In the genomic region with DNA sequence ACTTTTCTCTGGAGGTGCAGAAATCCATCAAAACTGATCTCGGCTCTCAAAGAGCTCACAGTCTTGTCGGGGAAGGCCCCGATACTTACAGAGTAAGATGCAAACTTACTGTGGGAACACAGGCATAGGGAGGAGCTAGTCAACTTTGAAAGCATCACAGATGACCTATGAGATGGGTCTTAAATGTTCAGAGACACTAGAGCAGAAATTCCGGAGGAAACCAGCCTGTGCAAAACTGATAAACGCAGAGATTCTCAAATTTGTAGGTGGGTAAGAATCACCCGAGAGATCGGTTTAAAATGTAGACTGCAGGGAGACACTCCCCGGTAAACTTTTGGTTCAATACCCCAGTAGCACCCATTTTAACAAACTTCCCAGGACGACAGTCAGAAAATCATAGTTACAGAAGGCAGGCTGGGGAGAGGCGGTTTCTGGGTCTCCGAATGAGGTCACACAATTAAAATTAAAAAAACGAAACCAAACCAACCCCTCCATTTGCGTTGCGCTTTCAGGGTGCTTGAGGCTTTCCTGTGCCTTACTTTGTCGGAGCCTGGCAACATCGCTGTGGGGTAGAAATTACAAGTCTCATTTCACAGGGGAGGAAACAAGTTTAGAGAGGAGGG, we compare ENCODE assay signal across 1 cellular context.
TF ChIP-seq lines count a peak whose summit lies in the region.

No MANE protein-coding gene starts in this region.

TF ChIP-seq in endothelial cell of umbilical vein, 7 proteins besides CTCF, POLR2A, EP300 and RAD21:
- TF ChIP-seq, protein P1, sequence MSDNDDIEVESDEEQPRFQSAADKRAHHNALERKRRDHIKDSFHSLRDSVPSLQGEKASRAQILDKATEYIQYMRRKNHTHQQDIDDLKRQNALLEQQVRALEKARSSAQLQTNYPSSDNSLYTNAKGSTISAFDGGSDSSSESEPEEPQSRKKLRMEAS (IDR thresholded peaks at IDR 0.05; ENCODE audit: insufficient read depth, insufficient read length), result no peak
- TF ChIP-seq FOS (IDR thresholded peaks at IDR 0.05; ENCODE audit: borderline replicate concordance, insufficient read depth, low read length) (no peak), GATA2 (IDR thresholded peaks at IDR 0.05; ENCODE audit: insufficient read depth, insufficient read length, low read depth, low read length) (no peak), JUN (IDR thresholded peaks at IDR 0.05; ENCODE audit: borderline replicate concordance, insufficient read depth, insufficient read length, low read depth) (no peak), POLR2AphosphoS5 (IDR thresholded peaks at IDR 0.05; ENCODE audit: insufficient read depth, low read depth, low read length) (no peak), EZH2 (IDR thresholded peaks at IDR 0.05; ENCODE audit: borderline replicate concordance, low read depth, low read length, severe bottlenecking) (no peak), MYC (IDR thresholded peaks at IDR 0.05; ENCODE audit: low read depth, low read length) (no peak)
